23 cellular contexts compared by ENCODE assay signal in the genomic region with DNA sequence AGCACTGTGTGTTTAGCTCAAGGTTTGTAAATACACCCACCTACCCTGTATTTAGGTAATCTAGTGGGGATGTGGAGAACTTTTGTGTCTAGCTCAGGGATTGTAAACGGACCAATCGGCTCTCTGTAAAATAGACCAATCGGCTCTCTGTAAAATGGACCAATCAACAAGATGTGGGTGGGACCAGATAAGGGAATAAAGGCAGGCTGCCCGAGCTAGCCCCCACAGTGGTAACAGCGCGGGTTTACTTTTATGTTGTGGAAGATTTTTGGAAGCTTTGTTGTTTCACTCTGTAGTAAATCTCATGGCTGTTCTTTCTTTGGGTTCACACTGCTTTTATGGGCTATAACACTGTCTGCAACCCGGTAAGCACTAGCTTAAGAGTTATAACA. TPM values are rescaled to one million over a fixed set of nuclear protein-coding genes. Genes with fewer than 3 reads are reported as not detected.
DNase-seq lines count a peak whose midpoint lies in the region; ATAC-seq, FAIRE-seq and TF ChIP-seq lines count a peak whose summit lies in the region.
"Had no signal": no experiment of that assay in that cellular context is flagged by ENCODE, and none has a peak within 500 bp of the region (broad histone marks: within the 10 kb centered on the region; RNA-seq: fewer than 3 reads in every experiment).

No MANE protein-coding gene starts in this region.

- TF ChIP-seq POLR2A in HepG2 (IDR thresholded peaks at IDR 0.05; ENCODE audit: insufficient read depth in 1 of 2, low read depth in 2 of 2, low read length in 2 of 2), result no peak
- TF ChIP-seq POLR2A in right lobe of liver (IDR thresholded peaks at IDR 0.05), result no peak

- H2AFZ ChIP-seq in HepG2 (ENCODE audit: low read length), result no peak overlapping the region
- H2AFZ ChIP-seq in parathyroid adenoma, result peak overlapping the region; percentile 83
- no peak overlapping the region for H2AFZ ChIP-seq in MM.1S (ENCODE audit: low read length)

- TF ChIP-seq EP300 in HepG2 (IDR thresholded peaks at IDR 0.05; ENCODE audit: low read depth in 2 of 2, low read length in 2 of 2), result no peak
- no peak for TF ChIP-seq EP300 in HepG2 (CRISPR knock-in tag; IDR thresholded peaks at IDR 0.05; ENCODE audit: borderline replicate concordance)

- no peaks in the 10 kb centered on the region for H3K4me1 Mint-ChIP-seq in WTC11

- no peak for ATAC-seq in HepG2
- ATAC-seq in right lobe of liver, result no peak
- ATAC-seq in WTC11, result no peak
- ATAC-seq in GM21619 (IDR thresholded peaks at IDR 0.05; ENCODE audit: unreplicated experiment), result no peak
- ATAC-seq: A549; CD8-positive, alpha-beta T cell had no signal

- H3K79me2 ChIP-seq in HepG2 (ENCODE audit: insufficient read depth, low read length) (no peaks in the 10 kb centered on the region), parathyroid adenoma (no peaks in the 10 kb centered on the region), MM.1S (ENCODE audit: low read length) (no peaks in the 10 kb centered on the region)

- H3K36me3 Mint-ChIP-seq in WTC11, result no peaks in the 10 kb centered on the region
- H3K36me3 Mint-ChIP-seq: CD8-positive, alpha-beta T cell had no signal

- no peaks in the 10 kb centered on the region; the same call in 1 of the 2 replicates for H3K27me3 Mint-ChIP-seq in WTC11 (ENCODE audit: low read depth)
- H3K27me3 Mint-ChIP-seq: CD4-positive, alpha-beta T cell had no signal

- H3K27me3 ChIP-seq in HepG2 (ENCODE audit: control insufficient read depth in 1 of 2, insufficient read depth in 2 of 2, low read length in 2 of 2) (no peaks in the 10 kb centered on the region; a peak in 1 of 5 replicates), right lobe of liver (no peaks in the 10 kb centered on the region), parathyroid adenoma (ENCODE audit: control insufficient read depth, insufficient read depth, low read length) (no peaks in the 10 kb centered on the region), MM.1S (replicated peaks; ENCODE audit: insufficient read depth, low read length) (no peaks in the 10 kb centered on the region)
- H3K27me3 ChIP-seq: BE2C had no signal

- TF ChIP-seq RAD21 in HepG2 (CRISPR knock-in tag; IDR thresholded peaks at IDR 0.05), result no peak

- H3K4me3 Mint-ChIP-seq in WTC11, result no peak overlapping the region
- H3K4me3 Mint-ChIP-seq: CD4-positive, alpha-beta T cell; CD8-positive, alpha-beta T cell had no signal

- H4K20me1 ChIP-seq in HepG2 (ENCODE audit: insufficient read depth, low read length), result no peaks in the 10 kb centered on the region
- no peaks in the 10 kb centered on the region for H4K20me1 ChIP-seq in MM.1S (ENCODE audit: insufficient read depth, low read length)
- H4K20me1 ChIP-seq: BLaER1 had no signal

- DNase-seq in HepG2 (ENCODE audit: low spot score), result no peak
- no peak for DNase-seq in right lobe of liver
- DNase-seq in WTC11 (ENCODE audit: low spot score), result no peak
- no peak for DNase-seq in MM.1S
- no peak for DNase-seq in NOMO-1 treated with DMSO at 0.1 percent for 48 hours (lab: John Stamatoyannopoulos, UW; ENCODE audit: unreplicated experiment)
- DNase-seq: AML-193; BE2C; Caco-2; Calu3; CD4-positive, alpha-beta T cell; CD8-positive, alpha-beta T cell; DMS79 treated with DMSO at 0.1 percent for 48 hours; GF-D8 had no signal

- no peaks in the 10 kb centered on the region for H3F3A ChIP-seq in MM.1S (ENCODE audit: insufficient read depth, low read length)

- CTCF ChIA-PET in HepG2 (lab: Yijun Ruan, JAX; ENCODE audit: low intra/inter-chr PET ratio, low total read pairs), result no interaction called here
- CTCF ChIA-PET in WTC11 (lab: Charles Lee), result interaction anchor here (0.6 kb wide), 1 partner anchor 135 kb away, joined by 3 read pairs; no protein-coding TSS in a partner anchor

- H3K4me2 ChIP-seq in HepG2 (ENCODE audit: low read depth, low read length) (no peak overlapping the region), parathyroid adenoma (ENCODE audit: low read length) (no peak overlapping the region), MM.1S (ENCODE audit: low read depth, low read length) (no peak overlapping the region)
- H3K4me2 ChIP-seq: A549 had no signal

- H3K9me3 Mint-ChIP-seq in WTC11, result peaks cover 16% of the 10 kb centered on the region; the same call in 1 of the 2 replicates
- H3K9me3 Mint-ChIP-seq: CD4-positive, alpha-beta T cell had no signal

- H3K4me3 ChIP-seq in HepG2 (replicated peaks in 1 of 3; ENCODE audit: insufficient read depth in 1 of 3, low read depth in 2 of 3, low read length in 3 of 3) (no peak overlapping the region), right lobe of liver (no peak overlapping the region), parathyroid adenoma (ENCODE audit: low read depth, low read length) (no peak overlapping the region), MM.1S (ENCODE audit: low read length) (no peak overlapping the region)
- H3K4me3 ChIP-seq: A549 had no signal

- POLR2A ChIA-PET in HepG2 (lab: Yijun Ruan, JAX) (no interaction called here), WTC11 (lab: Charles Lee) (no interaction called here)

- no peak overlapping the region for H3K27ac Mint-ChIP-seq in WTC11
- H3K27ac Mint-ChIP-seq: CD4-positive, alpha-beta T cell; CD8-positive, alpha-beta T cell had no signal

- 55% methylated on average over 7 of the region's 7 CpGs for WGBS in HepG2 (ENCODE audit: low lambda C conversion rate)
- WGBS in right lobe of liver (ENCODE audit: insufficient coverage, low coverage, low lambda C conversion rate, missing lambda C conversion rate), result 88% methylated on average over 4 of the region's 7 CpGs

- in situ Hi-C loops in HepG2 (cut with HindIII; ENCODE audit: extremely low pct_ligation_motif_present, low pct_unique_long_range_greater_than_20kb), result no loop called here

- no TSS peak for BruUV-seq in HepG2 (replicated peaks; lab: Mats Ljungman, UMichigan)

- intact Hi-C loops in HepG2 (cut with micrococcal nuclease; ENCODE audit: unreplicated experiment), result no loop called here
- intact Hi-C loops in right lobe of liver (cut with DNase I), result no loop called here

- H3K9me3 ChIP-seq in HepG2 (ENCODE audit: low read length) (no peaks in the 10 kb centered on the region), right lobe of liver (no peaks in the 10 kb centered on the region), parathyroid adenoma (ENCODE audit: control insufficient read depth, low read length) (no peaks in the 10 kb centered on the region), MM.1S (replicated peaks; ENCODE audit: insufficient read depth, low read length) (no peaks in the 10 kb centered on the region)
- H3K9me3 ChIP-seq: A549, BE2C, Caco-2 had no signal

- no peaks in the 10 kb centered on the region for H3K9me2 ChIP-seq in MM.1S (replicated peaks; ENCODE audit: insufficient read depth, low read length)

- no peaks in the 10 kb centered on the region for H3K4me1 ChIP-seq in HepG2 (ENCODE audit: insufficient read depth, low read length)
- H3K4me1 ChIP-seq in right lobe of liver, result no peaks in the 10 kb centered on the region
- H3K4me1 ChIP-seq in parathyroid adenoma, result no peaks in the 10 kb centered on the region
- H3K4me1 ChIP-seq in MM.1S (ENCODE audit: low read length), result no peaks in the 10 kb centered on the region
- H3K4me1 ChIP-seq: A549, BE2C, BLaER1, Caco-2 had no signal

- H3K36me3 ChIP-seq in HepG2 (replicated peaks in 1 of 2; ENCODE audit: control insufficient read depth in 1 of 2, insufficient read depth in 2 of 2, low read length in 2 of 2) (no peaks in the 10 kb centered on the region), right lobe of liver (no peaks in the 10 kb centered on the region), parathyroid adenoma (ENCODE audit: control insufficient read depth, insufficient read depth, low read length) (no peaks in the 10 kb centered on the region), MM.1S (replicated peaks; ENCODE audit: insufficient read depth, low read length) (no peaks in the 10 kb centered on the region)
- H3K36me3 ChIP-seq: BE2C, BLaER1 had no signal

- H3K9ac ChIP-seq in HepG2 (ENCODE audit: insufficient read depth, low read depth, low read length) (no peak overlapping the region), parathyroid adenoma (no peak overlapping the region), MM.1S (ENCODE audit: low read length) (no peak overlapping the region)
- H3K9ac ChIP-seq: BLaER1 had no signal

- no peak overlapping the region for H3K27ac ChIP-seq in HepG2 (ENCODE audit: extremely low read length, insufficient read depth, low read length)
- H3K27ac ChIP-seq in right lobe of liver, result no peak overlapping the region
- H3K27ac ChIP-seq in parathyroid adenoma, result no peak overlapping the region
- H3K27ac ChIP-seq in MM.1S (ENCODE audit: low read length), result no peak overlapping the region
- H3K27ac ChIP-seq: 22Rv1, A549, BLaER1, C4-2B had no signal

- FAIRE-seq in HepG2 (lab: Jason Lieb, UNC), result no peak
- FAIRE-seq: A549, D721Med, G401.6, GM12891, GM19239 had no signal

- TF ChIP-seq CTCF in HepG2 (CRISPR knock-in tag; IDR thresholded peaks at IDR 0.05) (no peak), right lobe of liver (IDR thresholded peaks at IDR 0.05) (no peak), WTC11 (IDR thresholded peaks at IDR 0.05) (no peak), parathyroid adenoma (IDR thresholded peaks at IDR 0.05) (no peak), MM.1S (IDR thresholded peaks at IDR 0.05; ENCODE audit: low read length) (no peak)

RNA-seq across cellular contexts. Expression of a gene that starts 32.1 kb away (rescaled TPM):
- total RNA-seq in HepG2 (2016; rRNA removed; fragmentation: Illumina TruSeq; extraction: Trizol), result 30.6 and 40.8 TPM in 2 replicates
- 49.4 and 57.5 TPM in 2 replicates for total RNA-seq in HepG2 (2016; cell fraction: cytosol; rRNA removed; fragmentation: Illumina TruSeq; extraction: Trizol; ENCODE audit: low read depth)
- 29.2 and 36.4 TPM in 2 replicates for total RNA-seq in HepG2 (2016; cell fraction: insoluble cytoplasmic fraction; rRNA removed; fragmentation: Illumina TruSeq; extraction: Trizol)
- 51.1 and 60.2 TPM in 2 replicates for total RNA-seq in HepG2 (2016; cell fraction: membrane; rRNA removed; fragmentation: Illumina TruSeq; extraction: Trizol)
- total RNA-seq in HepG2 (2016; cell fraction: nucleus; rRNA removed; fragmentation: Illumina TruSeq; extraction: Trizol), result 28.5 and 30.5 TPM in 2 replicates
- 22.4 and 26.6 TPM in 2 replicates for polyA plus RNA-seq in HepG2 (2011; rRNA removed)
- 14.8 and 16.2 TPM in 2 replicates for polyA plus RNA-seq in HepG2 (2011; cell fraction: cytosol; rRNA removed)
- 22.9 TPM in 2 replicates for polyA plus RNA-seq in HepG2 (2011; cell fraction: nucleus; rRNA removed)
- polyA plus RNA-seq in HepG2 (2012), result 32.6 and 36.1 TPM in 2 replicates
- 8.1 and 8.7 TPM in 2 replicates for polyA plus RNA-seq in HepG2 (2016; cell fraction: cytosol; fragmentation: Illumina TruSeq; extraction: Trizol; ENCODE audit: low read depth)
- 43.1 and 50.7 TPM in 2 replicates for polyA plus RNA-seq in HepG2 (2016; cell fraction: insoluble cytoplasmic fraction; fragmentation: Illumina TruSeq; extraction: Trizol; ENCODE audit: low read depth)
- polyA plus RNA-seq in HepG2 (2016; cell fraction: membrane; fragmentation: Illumina TruSeq; extraction: Trizol; ENCODE audit: low read depth), result 23.5 and 24.1 TPM in 2 replicates
- polyA plus RNA-seq in HepG2 (2016; cell fraction: nucleus; fragmentation: Illumina TruSeq; extraction: Trizol; ENCODE audit: insufficient read depth, low read depth), result 49.1 and 54.5 TPM in 2 replicates
- 9.6 and 10.2 TPM in 2 replicates for polyA minus RNA-seq in HepG2 (2011; rRNA and poly(A)+ RNA removed; ENCODE audit: low replicate concordance)
- 26.9 and 31.1 TPM in 2 replicates for polyA minus RNA-seq in HepG2 (2011; cell fraction: cytosol; rRNA and poly(A)+ RNA removed)
- polyA minus RNA-seq in HepG2 (2011; cell fraction: nucleus; rRNA and poly(A)+ RNA removed), result 31.8 and 37.2 TPM in 2 replicates
- 10 to 100 TPM; 14.1 to 17.9 (median 15.9) TPM for total RNA-seq in right lobe of liver
- 31.5 to 33.4 TPM (median 33.4 TPM) in 3 replicates for total RNA-seq in WTC11 (2021)
